ENCODE assay signal across 14 cellular contexts in the genomic region with DNA sequence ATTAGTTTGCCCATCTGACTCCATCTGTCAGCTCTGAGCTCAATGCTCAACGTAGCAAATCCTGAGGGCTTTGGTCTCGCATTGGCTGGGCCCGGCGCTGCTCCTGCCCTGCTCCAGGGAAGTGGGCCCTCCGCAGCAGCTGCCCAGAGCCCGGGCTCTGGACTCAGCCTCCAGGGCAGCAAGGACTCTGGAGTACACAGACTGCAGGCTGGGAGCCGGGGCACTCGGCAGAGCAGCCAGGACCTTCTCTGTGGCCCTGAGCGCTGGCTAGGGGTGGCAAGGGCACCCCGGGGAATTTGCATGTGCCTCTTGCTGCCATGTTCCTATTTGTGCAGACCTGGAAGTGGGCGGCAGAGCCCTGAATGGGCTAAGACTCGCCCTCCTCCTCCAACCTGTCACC. TPM values are rescaled to one million over a fixed set of nuclear protein-coding genes. Genes with fewer than 3 reads are reported as not detected.
DNase-seq lines count a peak whose midpoint lies in the region; ATAC-seq and TF ChIP-seq lines count a peak whose summit lies in the region.
"Had no signal": no experiment of that assay in that cellular context is flagged by ENCODE, and none has a peak within 500 bp of the region (broad histone marks: within the 10 kb centered on the region; RNA-seq: fewer than 3 reads in every experiment).

No MANE protein-coding gene starts in this region.

- H3K9me1 ChIP-seq in IMR-90 (ENCODE audit: insufficient read depth, low read length), result no peaks in the 10 kb centered on the region

- no peak overlapping the region for H3K4ac ChIP-seq in IMR-90 (ENCODE audit: low read depth, low read length)

- H3K4me3 ChIP-seq in GM23338 (no peak overlapping the region), IMR-90 (ENCODE audit: insufficient read depth, low read depth, low read length) (no peak overlapping the region)
- H3K4me3 ChIP-seq: A549 had no signal

- TF ChIP-seq CTCF in GM23338 (conservative IDR thresholded peaks at IDR 0.05; ENCODE audit: low read depth in 2 of 2) (no peak), IMR-90 (conservative IDR thresholded peaks at IDR 0.05; ENCODE audit: low read depth, low read length) (no peak), chondrocyte (IDR thresholded peaks at IDR 0.05) (no peak)

- H3K27ac ChIP-seq in GM23338 (ENCODE audit: low read depth) (no peak overlapping the region), IMR-90 (ENCODE audit: insufficient read depth, low read length) (no peak overlapping the region)
- H3K27ac ChIP-seq: A549 had no signal

- intact Hi-C loops in IMR-90 (cut with micrococcal nuclease), result no loop called here

- H3K4me2 ChIP-seq in GM23338, result no peak overlapping the region
- no peak overlapping the region for H3K4me2 ChIP-seq in IMR-90 (ENCODE audit: low read depth, low read length)
- H3K4me2 ChIP-seq: A549 had no signal

- H3K23ac ChIP-seq in IMR-90 (ENCODE audit: low read depth, low read length), result no peak overlapping the region

- no peak overlapping the region for H3K18ac ChIP-seq in IMR-90 (ENCODE audit: low read depth, low read length)

- no peak overlapping the region for H4K91ac ChIP-seq in IMR-90 (ENCODE audit: insufficient read depth, low read depth, low read length)

- H3K36me3 ChIP-seq in GM23338 (ENCODE audit: insufficient read depth), result no peaks in the 10 kb centered on the region
- no peaks in the 10 kb centered on the region for H3K36me3 ChIP-seq in IMR-90 (ENCODE audit: control insufficient read depth, insufficient read depth, low read length)

- dilution Hi-C loops in IMR-90 (cut with HindIII; ENCODE audit: low sequenced_read_pairs, unreplicated experiment), result no loop called here

- H3K4me1 Mint-ChIP-seq in GM23338 (peaks cover 2% of the 10 kb centered on the region; the same call in 1 of the 3 replicates), chondrocyte (ENCODE audit: low read depth) (peaks cover 20% of the 10 kb centered on the region)
- H3K4me1 Mint-ChIP-seq: CD14-positive monocyte had no signal

- H3K9me3 ChIP-seq in IMR-90 (ENCODE audit: control insufficient read depth, insufficient read depth, low read length), result no peaks in the 10 kb centered on the region
- H3K9me3 ChIP-seq: A549 had no signal

- no peak overlapping the region for H2AFZ ChIP-seq in GM23338
- H2AFZ ChIP-seq in IMR-90 (replicated peaks; ENCODE audit: low read length, poor library complexity), result no peak overlapping the region

- H4K20me1 ChIP-seq in GM23338 (replicated peaks; ENCODE audit: insufficient read depth), result no peaks in the 10 kb centered on the region
- H4K20me1 ChIP-seq in IMR-90 (ENCODE audit: insufficient read depth, low read length), result no peaks in the 10 kb centered on the region

- H3K4me3 Mint-ChIP-seq in GM23338, result no peak overlapping the region
- H3K4me3 Mint-ChIP-seq in chondrocyte (ENCODE audit: unreplicated experiment), result no peak overlapping the region
- H3K4me3 Mint-ChIP-seq: CD14-positive monocyte; CD8-positive, alpha-beta T cell had no signal

- CTCF ChIA-PET in IMR-90 (lab: Yijun Ruan, JAX), result no interaction called here

- H3K9me2 ChIP-seq in GM23338 (ENCODE audit: insufficient read depth), result peaks cover 8% of the 10 kb centered on the region

- H2AK5ac ChIP-seq in IMR-90 (ENCODE audit: low read depth, low read length), result no peak overlapping the region

- no peak for TF ChIP-seq POLR2A in IMR-90 (IDR thresholded peaks at IDR 0.05; ENCODE audit: low read depth, low read length)

- peaks cover 8% of the 10 kb centered on the region for H3K27me3 Mint-ChIP-seq in GM23338 (ENCODE audit: insufficient read depth, low read depth, poor library complexity)
- peaks cover 6% of the 10 kb centered on the region for H3K27me3 Mint-ChIP-seq in chondrocyte (ENCODE audit: low read depth)

- H2BK5ac ChIP-seq in IMR-90 (ENCODE audit: low read depth, low read length, poor library complexity, severe bottlenecking), result no peak overlapping the region

- 77% methylated on average over 5 of the region's 12 CpGs; no CpG with 5 or more reads in 1 of the 2 experiments for WGBS in IMR-90 (ENCODE audit: extremely low coverage in 2 of 2, insufficient read length in 1 of 2), 2 experiments

- peak; percentile 60 for ATAC-seq in GM23338
- ATAC-seq in IMR-90 (ENCODE audit: low read depth), result no peak
- no peak for ATAC-seq in GM19035 (IDR thresholded peaks at IDR 0.05; ENCODE audit: unreplicated experiment)
- ATAC-seq: A549; CD8-positive, alpha-beta T cell had no signal

- H3K27me3 ChIP-seq in GM23338 (ENCODE audit: insufficient read depth) (no peaks in the 10 kb centered on the region), IMR-90 (ENCODE audit: control insufficient read depth, insufficient read depth, low read length) (peaks cover 1% of the 10 kb centered on the region; the same call in 1 of the 2 replicates)

- in situ Hi-C loops in IMR-90 (cut with MboI; ENCODE audit: low sequenced_read_pairs), result no loop called here

- H2AK9ac ChIP-seq in IMR-90 (replicated peaks; ENCODE audit: low read depth, low read length, poor library complexity), result peak overlapping the region; percentile 28

- H3K9me3 Mint-ChIP-seq in GM23338 (no peaks in the 10 kb centered on the region), chondrocyte (ENCODE audit: low read depth) (no peaks in the 10 kb centered on the region)
- H3K9me3 Mint-ChIP-seq: CD14-positive monocyte; CD8-positive, alpha-beta T cell had no signal

- no peak overlapping the region for H4K5ac ChIP-seq in IMR-90 (ENCODE audit: low read depth, low read length)

- H2BK120ac ChIP-seq in IMR-90 (ENCODE audit: low read depth, low read length), result no peak overlapping the region

- H4K8ac ChIP-seq in IMR-90 (ENCODE audit: low read depth in 2 of 2, low read length in 2 of 2), result no peak overlapping the region

- H3K27ac Mint-ChIP-seq in GM23338, result no peak overlapping the region
- H3K27ac Mint-ChIP-seq in chondrocyte (ENCODE audit: unreplicated experiment), result no peak overlapping the region
- H3K27ac Mint-ChIP-seq: CD8-positive, alpha-beta T cell had no signal

- DNase-seq in GM23338 (ENCODE audit: low spot score) (no peak), IMR-90 (no peak), NCI-H524 treated with DMSO at 0.1 percent for 48 hours (lab: John Stamatoyannopoulos, UW) (peak; percentile 59), chondrocyte (ENCODE audit: low spot score) (peak; percentile 68), NK-92 (lab: John Stamatoyannopoulos, UW; ENCODE audit: unreplicated experiment) (no peak), medulla oblongata (ENCODE audit: extremely low spot score) (no peak)
- DNase-seq: CD8-positive, alpha-beta T cell; COR-L47; DMS53 had no signal

- no peaks in the 10 kb centered on the region for H3K79me1 ChIP-seq in IMR-90 (ENCODE audit: low read depth in 1 of 2, low read length in 2 of 2)

- H3F3A ChIP-seq in GM23338 (replicated peaks; ENCODE audit: low read depth), result no peaks in the 10 kb centered on the region

- H2BK20ac ChIP-seq in IMR-90 (ENCODE audit: low read depth, low read length), result no peak overlapping the region

- H3K36me3 Mint-ChIP-seq in GM23338 (ENCODE audit: low read depth) (no peaks in the 10 kb centered on the region), chondrocyte (ENCODE audit: low read depth) (no peaks in the 10 kb centered on the region)
- H3K36me3 Mint-ChIP-seq: CD14-positive monocyte; CD8-positive, alpha-beta T cell had no signal

- H3K4me1 ChIP-seq in GM23338 (ENCODE audit: insufficient read depth) (no peaks in the 10 kb centered on the region), IMR-90 (ENCODE audit: control insufficient read depth, insufficient read depth, low read length) (no peaks in the 10 kb centered on the region)

- H3K9ac ChIP-seq in IMR-90 (ENCODE audit: low read depth, low read length), result no peak overlapping the region

- POLR2A ChIA-PET in IMR-90 (lab: Charles Lee; ENCODE audit: unreplicated experiment), result no interaction called here

- H3K56ac ChIP-seq in IMR-90 (ENCODE audit: extremely low read depth, insufficient read depth, low read length), result no peak overlapping the region

- no TSS peak for BruUV-seq in IMR-90 (replicated peaks; lab: Mats Ljungman, UMichigan)

- H2BK15ac ChIP-seq in IMR-90 (ENCODE audit: low read depth, low read length), result no peak overlapping the region

- no peaks in the 10 kb centered on the region for H3K79me2 ChIP-seq in GM23338 (replicated peaks; ENCODE audit: insufficient read depth)

- no peak for TF ChIP-seq RAD21 in IMR-90 (IDR thresholded peaks at IDR 0.05; ENCODE audit: low read length)

- no peak overlapping the region for H3K14ac ChIP-seq in IMR-90 (replicated peaks; ENCODE audit: low read depth, low read length)

TF ChIP-seq in IMR-90, 13 proteins besides CTCF, POLR2A, EP300 and RAD21 (continues in another document):
- no peak for TF ChIP-seq CEBPB (IDR thresholded peaks at IDR 0.05; ENCODE audit: low read depth, low read length)
- TF ChIP-seq, protein P1, sequence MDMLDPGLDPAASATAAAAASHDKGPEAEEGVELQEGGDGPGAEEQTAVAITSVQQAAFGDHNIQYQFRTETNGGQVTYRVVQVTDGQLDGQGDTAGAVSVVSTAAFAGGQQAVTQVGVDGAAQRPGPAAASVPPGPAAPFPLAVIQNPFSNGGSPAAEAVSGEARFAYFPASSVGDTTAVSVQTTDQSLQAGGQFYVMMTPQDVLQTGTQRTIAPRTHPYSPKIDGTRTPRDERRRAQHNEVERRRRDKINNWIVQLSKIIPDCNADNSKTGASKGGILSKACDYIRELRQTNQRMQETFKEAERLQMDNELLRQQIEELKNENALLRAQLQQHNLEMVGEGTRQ (IDR thresholded peaks at IDR 0.05; ENCODE audit: low read depth, low read length), result no peak
- TF ChIP-seq MXI1 (IDR thresholded peaks at IDR 0.05; ENCODE audit: borderline replicate concordance, low read depth, low read length), result no peak
- no peak for TF ChIP-seq RFX5 (IDR thresholded peaks at IDR 0.05; ENCODE audit: low read depth, low read length)
- TF ChIP-seq NFE2L2 (IDR thresholded peaks at IDR 0.05; ENCODE audit: low read depth, low read length), result no peak
- TF ChIP-seq RCOR1 (IDR thresholded peaks at IDR 0.05; ENCODE audit: insufficient replicate concordance, low read length), result no peak

RNA-seq across cellular contexts. Expression of a gene that starts 23.5 kb away (rescaled TPM):
- total RNA-seq in GM23338 (2014; rRNA removed; shearing (Covaris generic)), result 0.69 and 1.2 TPM in 2 replicates
- 0.56 and 0.87 TPM in 2 replicates for polyA plus RNA-seq in GM23338 (2016; fragmentation: Nextera tagmentation; extraction: Ambion mirVana)
- not detected in 2 replicates for total RNA-seq in IMR-90 (2012; rRNA removed)
- not detected in 2 replicates for polyA plus RNA-seq in IMR-90 (2012; rRNA removed)
- not detected in 2 replicates for polyA plus RNA-seq in IMR-90 (2012; cell fraction: cytosol; rRNA removed)
- not detected in 2 replicates for polyA plus RNA-seq in IMR-90 (2012; cell fraction: nucleus; rRNA removed; ENCODE audit: low replicate concordance)
- total RNA-seq in chondrocyte, result not detected in 3 replicates
- total RNA-seq: CD8-positive, alpha-beta T cell; HT-29 had no signal
- polyA plus RNA-seq: A549, BJ, CD14-positive monocyte had no signal

RNA-seq across cellular contexts. Expression of a gene that starts 41.6 kb away (rescaled TPM):
- total RNA-seq in GM23338 (2014; rRNA removed; shearing (Covaris generic)), result 18.2 and 27.3 TPM in 2 replicates
- polyA plus RNA-seq in GM23338 (2016; fragmentation: Nextera tagmentation; extraction: Ambion mirVana), result 7.5 and 8.6 TPM in 2 replicates
- 18.9 and 19.4 TPM in 2 replicates for total RNA-seq in IMR-90 (2012; rRNA removed)
- 43.9 and 46.6 TPM in 2 replicates for polyA plus RNA-seq in IMR-90 (2012; rRNA removed)
- 19.1 and 50.3 TPM in 2 replicates for polyA plus RNA-seq in IMR-90 (2012; cell fraction: cytosol; rRNA removed)
- polyA plus RNA-seq in IMR-90 (2012; cell fraction: nucleus; rRNA removed; ENCODE audit: low replicate concordance), result 35.5 and 93.9 TPM in 2 replicates
- 44.6 to 151 TPM (median 46.6 TPM) in 3 replicates for total RNA-seq in chondrocyte
- total RNA-seq: CD8-positive, alpha-beta T cell had no signal

Comparison
In these comparisons a context has a peak if more than half of its experiments do, and no peak if none do; other contexts are left out.
1. DNase-seq: peak in NCI-H524 treated with DMSO at 0.1 percent for 48 hours (single experiment) and chondrocyte (single experiment); none in GM23338 (single experiment), IMR-90 (single experiment), NK-92 (single experiment) and medulla oblongata (single experiment).